ENCODE assay signal across 30 cellular contexts in genomic region chr5:54722846-54723433, GRCh38.
DNase-seq lines count a peak whose midpoint lies in the region; ATAC-seq, FAIRE-seq and TF ChIP-seq lines count a peak whose summit lies in the region.
"Had no signal": no experiment of that assay in that cellular context is flagged by ENCODE, and none has a peak within 500 bp of the region (broad histone marks: within the 10 kb centered on the region; RNA-seq: fewer than 3 reads in every experiment).

No MANE protein-coding gene starts in this region.

- no peak overlapping the region for H3K9ac ChIP-seq in mesendoderm (ENCODE audit: low read length)

- H3K27me3 ChIP-seq in mesendoderm (ENCODE audit: insufficient read depth, low read length, poor library complexity) = no peaks in the 10 kb centered on the region
- H3K27me3 ChIP-seq: hepatocyte, ovary, right atrium auricular region, vagina had no signal

- peaks cover 9% of the 10 kb centered on the region for H3K4me1 ChIP-seq in mesendoderm (ENCODE audit: control insufficient read depth, low read depth, low read length)

- DNase-seq in AG04449 (ENCODE audit: low read depth, low spot score) (peak; percentile 29), LHCN-M2 (ENCODE audit: low read depth) (peak; percentile 83), chondrocyte (ENCODE audit: low spot score) (no peak), mesendoderm (no peak), superior temporal gyrus (ENCODE audit: extremely low spot score) (no peak), frontal cortex (ENCODE audit: low spot score in 2 of 2) (no peak), substantia nigra (lab: John Stamatoyannopoulos, UW) (no peak)
- DNase-seq: ACHN; activated naive CD4-positive, alpha-beta T cell treated with Interleukin-2 at 50 U/mL for 16 hours; activated T-cell treated with anti-CD3 and anti-CD28 coated beads, Interleukin-2, amount 50 U/mL, for 24 hours; aorta; DMS 273 treated with DMSO at 0.1 percent for 48 hours; effector memory CD8-positive, alpha-beta T cell; GF-D8; KBM-7; NCI-H1930; NCI-H2227 treated with DMSO at 0.1 percent for 48 hours; NCI-H82; ovary; stimulated activated CD4-positive, alpha-beta T cell treated with anti-CD3 and anti-CD28 coated beads, Interleukin-15, amount 100 ng/mL, for 24 hours; T-helper 17 cell; WERI-Rb-1 had no signal

- H3K27ac Mint-ChIP-seq in chondrocyte (ENCODE audit: unreplicated experiment) = peak overlapping the region; percentile 82
- H3K27ac Mint-ChIP-seq: activated T-cell treated with anti-CD3 and anti-CD28 coated beads, Interleukin-2, amount 50 U/mL, for 24 hours; effector memory CD8-positive, alpha-beta T cell; GM23338; T-helper 17 cell had no signal

- H3K27me3 Mint-ChIP-seq in chondrocyte (ENCODE audit: low read depth) = no peaks in the 10 kb centered on the region
- H3K27me3 Mint-ChIP-seq: activated T-cell treated with anti-CD3 and anti-CD28 coated beads, Interleukin-2, amount 50 U/mL, for 24 hours; effector memory CD8-positive, alpha-beta T cell had no signal

- no peak overlapping the region for H3K4ac ChIP-seq in mesendoderm (ENCODE audit: low read depth, low read length)

- CTCF ChIA-PET in AG04449 (lab: Yijun Ruan, JAX) = interaction anchor here (0.8 to 1.4 kb wide), 3 partner anchors 13 to 206 kb away, joined by 3 read pairs; no protein-coding TSS in a partner anchor

- H3K36me3 ChIP-seq in mesendoderm (ENCODE audit: control insufficient read depth, insufficient read depth, low read length) = no peaks in the 10 kb centered on the region
- H3K36me3 ChIP-seq: ovary, right atrium auricular region, vagina, WERI-Rb-1 had no signal

- H2BK120ac ChIP-seq in mesendoderm (ENCODE audit: low read depth, low read length) = no peak overlapping the region

- no peak for FAIRE-seq in frontal cortex (lab: Jason Lieb, UNC)
- FAIRE-seq: islet of Langerhans had no signal

- no peak overlapping the region for H4K5ac ChIP-seq in mesendoderm (ENCODE audit: low read length)

- H2BK15ac ChIP-seq in mesendoderm (replicated peaks; ENCODE audit: low read depth) = no peak overlapping the region

- no peaks in the 10 kb centered on the region for H3K36me3 Mint-ChIP-seq in chondrocyte (ENCODE audit: low read depth)

- H3K18ac ChIP-seq in mesendoderm (ENCODE audit: low read length) = peak overlapping the region; percentile 43

- no peak overlapping the region for H3K56ac ChIP-seq in mesendoderm (ENCODE audit: low read length)

- H4K8ac ChIP-seq in mesendoderm (ENCODE audit: low read depth, low read length) = no peak overlapping the region

- no peak overlapping the region for H3K4me3 Mint-ChIP-seq in chondrocyte (ENCODE audit: unreplicated experiment)
- H3K4me3 Mint-ChIP-seq: activated T-cell treated with anti-CD3 and anti-CD28 coated beads, Interleukin-2, amount 50 U/mL, for 24 hours; CD14-positive monocyte; effector memory CD8-positive, alpha-beta T cell; GM23338; T-helper 17 cell had no signal

- no peak overlapping the region for H2BK5ac ChIP-seq in mesendoderm (ENCODE audit: low read length)

- no peak for TF ChIP-seq CTCF in AG04449 (IDR thresholded peaks at IDR 0.05; ENCODE audit: insufficient read depth, low read length, missing control alignments)
- no peak for TF ChIP-seq CTCF in chondrocyte (IDR thresholded peaks at IDR 0.05)

- H3K9me3 Mint-ChIP-seq in chondrocyte (ENCODE audit: low read depth) = peaks cover 3% of the 10 kb centered on the region
- H3K9me3 Mint-ChIP-seq: activated T-cell treated with anti-CD3 and anti-CD28 coated beads, Interleukin-2, amount 50 U/mL, for 24 hours; GM23338 had no signal

- H3K4me3 ChIP-seq in AG04449 (ENCODE audit: low read depth, low read length) (no peak overlapping the region), mesendoderm (ENCODE audit: low read length) (no peak overlapping the region)
- H3K4me3 ChIP-seq: GM23338, hepatocyte, lung, ovary, right atrium auricular region, vagina had no signal

- no peak overlapping the region for H3K23ac ChIP-seq in mesendoderm (ENCODE audit: low read length)

- no peaks in the 10 kb centered on the region for H3K79me1 ChIP-seq in mesendoderm (ENCODE audit: low read length)

- POLR2A ChIA-PET in AG04449 (lab: Yijun Ruan, JAX) = no interaction called here

- no peak overlapping the region for H3K4me2 ChIP-seq in mesendoderm (ENCODE audit: low read length)
- H3K4me2 ChIP-seq: GM23338, hepatocyte had no signal

- no CpG with 5 or more reads among the region's 6 CpGs for WGBS in mesendoderm (ENCODE audit: extremely low coverage, insufficient coverage, low lambda C conversion rate)

- H2AK5ac ChIP-seq in mesendoderm (ENCODE audit: low read length) = no peak overlapping the region

- peaks cover 66% of the 10 kb centered on the region for H3K4me1 Mint-ChIP-seq in chondrocyte (ENCODE audit: low read depth)

- no peaks in the 10 kb centered on the region for H3K79me2 ChIP-seq in mesendoderm (ENCODE audit: control insufficient read depth, insufficient read depth, low read length)
- H3K79me2 ChIP-seq: hepatocyte had no signal

- no peak overlapping the region for H3K27ac ChIP-seq in mesendoderm (ENCODE audit: low read depth, low read length)
- no peak overlapping the region for H3K27ac ChIP-seq in substantia nigra (ENCODE audit: low read depth, low read length, poor library complexity, severe bottlenecking)
- H3K27ac ChIP-seq: hepatocyte, ovary, right atrium auricular region, vagina, WERI-Rb-1 had no signal

- no peak for ATAC-seq in GM19035 (IDR thresholded peaks at IDR 0.05; ENCODE audit: unreplicated experiment)
- ATAC-seq: effector memory CD8-positive, alpha-beta T cell; GM23338; T-helper 17 cell had no signal

Comparison
In these comparisons a context has a peak if more than half of its experiments do, and no peak if none do; other contexts are left out.
1. DNase-seq: peak in AG04449 (single experiment) and LHCN-M2 (single experiment); none in chondrocyte (single experiment), mesendoderm (single experiment), superior temporal gyrus (single experiment), frontal cortex (0 of 2) and substantia nigra (0 of 49).